In genomic region chr3:73592154-73592877, GRCh38 we compare ENCODE assay signal across 1 cellular context.
A peak's percentile ranks its signal among the peaks of the same experiment; 100 is the strongest.
TF ChIP-seq lines count a peak whose summit lies in the region.

No MANE protein-coding gene starts in this region.

TF ChIP-seq in IMR-90, 13 proteins besides CTCF, POLR2A, EP300 and RAD21 (continued from another document):
- peak; percentile 92 for TF ChIP-seq MAFK (IDR thresholded peaks at IDR 0.05; ENCODE audit: low read depth, low read length)
TF ChIP-seq in IMR-90: peak in this region for 1.
